In genomic region chr16:79211581-79211980, GRCh38 we compare ENCODE assay signal across 13 cellular contexts.
"Had no signal": no experiment of that assay in that cellular context is flagged by ENCODE, and none has a peak within 500 bp of the region (broad histone marks: within the 10 kb centered on the region; RNA-seq: fewer than 3 reads in every experiment).

No MANE protein-coding gene starts in this region.

- H3K27me3 ChIP-seq: ascending aorta, neutrophil, right lobe of liver, SJCRH30, spleen had no signal

- H3K27ac ChIP-seq: ascending aorta, neutrophil, right lobe of liver, SJCRH30, spleen had no signal

- H3K9me3 ChIP-seq: neutrophil, right lobe of liver, SJCRH30, spleen had no signal

- DNase-seq: activated CD4-positive, alpha-beta memory T cell treated with anti-CD3 and anti-CD28 coated beads, Interleukin-2, amount 10 ng/mL, durations not matched to agents 7 days and 5 days; activated CD8-positive, alpha-beta memory T cell treated with anti-CD3 and anti-CD28 coated beads, Interleukin-2, amount 50 U/mL, for 48 hours; activated naive CD8-positive, alpha-beta T cell treated with anti-CD3 and anti-CD28 coated beads, Interleukin-2, amount 10 ng/mL, durations not matched to agents 7 days and 5 days; erythroblast; glutamatergic neuron; left ventricle myocardium superior; right lobe of liver; SJCRH30; spleen; stimulated activated CD4-positive, alpha-beta T cell treated with anti-CD3 and anti-CD28 coated beads, Interleukin-1b, Interleukin-23, amount 100 ng/mL, for 48 hours; stimulated activated naive CD4-positive, alpha-beta T cell had no signal

- H3K36me3 ChIP-seq: ascending aorta, neutrophil, right lobe of liver, SJCRH30, spleen had no signal

- H3K4me1 ChIP-seq: ascending aorta, right lobe of liver, SJCRH30, spleen had no signal

- H3K4me3 ChIP-seq: ascending aorta, right lobe of liver, SJCRH30, spleen had no signal
